ENCODE assay signal across 17 cellular contexts in the genomic region with DNA sequence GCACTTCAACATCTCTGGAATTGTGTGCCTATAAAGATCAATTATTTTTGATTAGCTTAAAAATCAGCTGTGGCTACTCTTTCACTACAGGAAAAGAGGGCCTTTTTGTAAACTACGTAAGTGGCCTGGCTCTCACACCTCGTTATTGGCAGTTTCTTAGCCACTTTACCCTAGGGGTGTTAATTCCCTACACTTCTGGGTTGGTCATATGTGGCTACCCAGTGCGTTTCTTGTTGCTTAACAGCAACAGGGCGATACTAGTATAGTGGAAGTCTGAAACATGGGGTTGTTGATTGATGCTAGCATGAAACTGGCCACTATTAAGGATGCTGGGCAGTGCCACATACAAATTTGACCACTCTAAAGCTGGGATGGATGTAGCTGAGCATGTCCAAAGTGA.
DNase-seq lines count a peak whose midpoint lies in the region; ATAC-seq and TF ChIP-seq lines count a peak whose summit lies in the region.
"Had no signal": no experiment of that assay in that cellular context is flagged by ENCODE, and none has a peak within 500 bp of the region (broad histone marks: within the 10 kb centered on the region; RNA-seq: fewer than 3 reads in every experiment).

No MANE protein-coding gene starts in this region.

- no peak overlapping the region for H3K4me3 ChIP-seq in breast epithelium
- no peak overlapping the region for H3K4me3 ChIP-seq in heart right ventricle
- no peak overlapping the region for H3K4me3 ChIP-seq in right atrium auricular region
- no peak overlapping the region for H3K4me3 ChIP-seq in ovary
- H3K4me3 ChIP-seq: A549 had no signal

- H3K27me3 ChIP-seq in breast epithelium (no peaks in the 10 kb centered on the region), heart right ventricle (no peaks in the 10 kb centered on the region), right atrium auricular region (no peaks in the 10 kb centered on the region), ovary (no peaks in the 10 kb centered on the region)

- no peak for DNase-seq in MCF 10A (ENCODE audit: unreplicated experiment)
- no peak for DNase-seq in breast epithelium (ENCODE audit: low spot score in 2 of 2)
- DNase-seq in heart right ventricle = no peak
- no peak for DNase-seq in right atrium auricular region (ENCODE audit: low spot score)
- no peak for DNase-seq in ovary
- no peak for DNase-seq in glomerular visceral epithelial cell (ENCODE audit: extremely low spot score)
- no peak for DNase-seq in stimulated activated naive CD4-positive, alpha-beta T cell treated with Interleukin-2 at 50 U/mL for 16 hours (lab: John Stamatoyannopoulos, UW)
- DNase-seq: AML-193; Caco-2; CD4-positive, alpha-beta T cell; GOT3; H7 had no signal

- no peaks in the 10 kb centered on the region for H3K27me3 Mint-ChIP-seq in MCF 10A (ENCODE audit: insufficient read depth, unreplicated experiment)
- H3K27me3 Mint-ChIP-seq: CD4-positive, alpha-beta T cell had no signal

- no peaks in the 10 kb centered on the region for H3K4me1 ChIP-seq in breast epithelium
- peaks cover 0 to 25% (median 6%) of the 10 kb centered on the region in 9 donors for H3K4me1 ChIP-seq in heart right ventricle
- H3K4me1 ChIP-seq in right atrium auricular region = peaks cover 0 to 3% of the 10 kb centered on the region in 2 donors
- H3K4me1 ChIP-seq in ovary (ENCODE audit: insufficient read depth) = no peaks in the 10 kb centered on the region
- H3K4me1 ChIP-seq: A549, Caco-2 had no signal

- CTCF ChIA-PET in MCF 10A (lab: Yijun Ruan, JAX) = interaction anchor here (0.5 to 2.0 kb wide), 10 partner anchors 10 to 995 kb away, joined by 3 to 8 read pairs (median 3); no protein-coding TSS in a partner anchor

- H3K36me3 Mint-ChIP-seq in MCF 10A (ENCODE audit: insufficient read depth, unreplicated experiment) = no peaks in the 10 kb centered on the region

- BruUV-seq in MCF 10A (replicated peaks; lab: Mats Ljungman, UMichigan) = no TSS peak

- no peak overlapping the region for H3K4me3 Mint-ChIP-seq in MCF 10A (ENCODE audit: unreplicated experiment)
- H3K4me3 Mint-ChIP-seq: CD4-positive, alpha-beta T cell had no signal

- no peak for TF ChIP-seq POLR2A in breast epithelium (IDR thresholded peaks at IDR 0.05)
- TF ChIP-seq POLR2A in ovary (IDR thresholded peaks at IDR 0.05) = no peak

- H3K36me3 ChIP-seq in breast epithelium = no peaks in the 10 kb centered on the region
- no peaks in the 10 kb centered on the region for H3K36me3 ChIP-seq in heart right ventricle
- H3K36me3 ChIP-seq in right atrium auricular region = no peaks in the 10 kb centered on the region
- no peaks in the 10 kb centered on the region for H3K36me3 ChIP-seq in ovary

- TF ChIP-seq CTCF in MCF 10A (IDR thresholded peaks at IDR 0.05; ENCODE audit: unreplicated experiment) (no peak), breast epithelium (IDR thresholded peaks at IDR 0.05) (no peak), heart right ventricle (IDR thresholded peaks at IDR 0.05) (no peak), right atrium auricular region (IDR thresholded peaks at IDR 0.05) (no peak), ovary (IDR thresholded peaks at IDR 0.05) (no peak)

- H3K27ac Mint-ChIP-seq in MCF 10A (ENCODE audit: low read depth, unreplicated experiment) = peak overlapping the region; percentile 78
- H3K27ac Mint-ChIP-seq: CD4-positive, alpha-beta T cell had no signal

- H3K9me3 Mint-ChIP-seq in MCF 10A (ENCODE audit: unreplicated experiment) = no peaks in the 10 kb centered on the region
- H3K9me3 Mint-ChIP-seq: CD4-positive, alpha-beta T cell had no signal

- POLR2A ChIA-PET in MCF 10A (lab: Yijun Ruan, JAX) = interaction anchor here (0.6 to 6.2 kb wide), 15 partner anchors 15 to 467 kb away, joined by 3 to 69 read pairs (median 6); no protein-coding TSS in a partner anchor

- TF ChIP-seq EP300 in ovary (IDR thresholded peaks at IDR 0.05) = no peak

- intact Hi-C loops in MCF 10A (cut with micrococcal nuclease) = no loop called here
- intact Hi-C loops in breast epithelium (cut with DNase I; ENCODE audit: low total_unique reads) = no loop called here
- intact Hi-C loops in heart right ventricle (cut with DNase I) = no loop called here
- intact Hi-C loops in ovary (cut with DNase I) = no loop called here

- H3K27ac ChIP-seq in breast epithelium (no peak overlapping the region), heart right ventricle (peak overlapping the region in 9 of 10 donors; percentile 4 to 82 (median 70)), right atrium auricular region (peak overlapping the region; percentile 56 to 84), ovary (no peak overlapping the region)
- H3K27ac ChIP-seq: 22Rv1, A549, C4-2B had no signal

- H3K9me3 ChIP-seq in breast epithelium = no peaks in the 10 kb centered on the region
- H3K9me3 ChIP-seq in heart right ventricle = no peaks in the 10 kb centered on the region
- no peaks in the 10 kb centered on the region for H3K9me3 ChIP-seq in right atrium auricular region
- H3K9me3 ChIP-seq in ovary = no peaks in the 10 kb centered on the region
- H3K9me3 ChIP-seq: A549, Caco-2 had no signal

- H3K4me1 Mint-ChIP-seq in MCF 10A (ENCODE audit: insufficient read depth, unreplicated experiment) = peaks cover 19% of the 10 kb centered on the region

- ATAC-seq in heart right ventricle = peak in 5 of 8 donors; percentile 9 to 51 (median 13)
- ATAC-seq: A549, HCT116, HepG2 had no signal

- WGBS in heart right ventricle, 2 donors = 52% methylated on average over 4 of the region's 4 CpGs
- 90 to 91% (median 90%) methylated on average over 4 of the region's 4 CpGs for WGBS in ovary, 3 donors

Comparison
In these comparisons a context has a peak if more than half of its experiments do, and no peak if none do; other contexts are left out.
1. H3K27ac ChIP-seq: peak in heart right ventricle (9 of 10) and right atrium auricular region (2 of 2); none in breast epithelium (0 of 2) and ovary (0 of 2).